8 cellular contexts compared by ENCODE assay signal in the genomic region with DNA sequence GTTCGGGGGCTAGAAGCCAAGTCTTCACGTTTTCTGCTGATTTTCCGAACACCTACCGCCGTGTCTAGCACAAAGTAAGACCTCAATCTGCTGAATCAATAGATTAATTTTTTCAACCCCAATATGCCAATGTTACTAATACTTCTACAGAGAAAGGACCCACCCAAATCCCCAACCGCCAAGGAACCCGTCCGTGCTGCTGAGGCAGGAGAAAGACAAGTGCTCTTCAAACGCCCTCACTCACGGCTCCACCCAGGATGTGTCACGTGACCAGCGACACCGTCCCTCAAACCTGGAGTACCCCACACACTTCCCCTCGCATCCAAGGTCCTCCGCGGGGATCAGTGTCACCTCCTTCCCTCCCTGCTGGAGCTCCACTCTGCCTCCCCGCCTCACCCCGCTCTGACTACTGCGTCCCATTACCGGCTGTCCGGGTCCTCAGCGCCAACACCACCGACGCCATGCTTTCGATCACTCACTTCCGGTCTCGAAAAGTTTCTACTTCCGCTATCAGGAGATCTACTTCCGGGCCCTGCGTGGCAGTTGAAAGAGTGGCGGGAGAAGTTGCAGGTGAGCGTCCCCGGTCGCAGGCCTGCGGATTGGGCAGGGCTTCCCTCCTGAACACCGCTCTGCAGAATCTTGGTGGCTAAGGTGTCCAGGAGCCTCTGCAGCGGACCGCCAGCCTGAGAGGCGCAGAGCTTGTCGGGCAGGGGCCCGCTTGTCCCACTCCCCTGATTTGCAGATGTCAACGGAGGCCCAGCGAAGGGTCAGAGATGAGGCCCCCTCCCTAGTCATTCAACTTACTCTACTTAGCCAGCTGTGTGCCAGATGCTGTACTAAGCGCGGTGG. TPM values are rescaled to one million over a fixed set of nuclear protein-coding genes. Genes with fewer than 3 reads are reported as not detected.
DNase-seq lines count a peak whose midpoint lies in the region; ATAC-seq and TF ChIP-seq lines count a peak whose summit lies in the region.

A gene with protein sequence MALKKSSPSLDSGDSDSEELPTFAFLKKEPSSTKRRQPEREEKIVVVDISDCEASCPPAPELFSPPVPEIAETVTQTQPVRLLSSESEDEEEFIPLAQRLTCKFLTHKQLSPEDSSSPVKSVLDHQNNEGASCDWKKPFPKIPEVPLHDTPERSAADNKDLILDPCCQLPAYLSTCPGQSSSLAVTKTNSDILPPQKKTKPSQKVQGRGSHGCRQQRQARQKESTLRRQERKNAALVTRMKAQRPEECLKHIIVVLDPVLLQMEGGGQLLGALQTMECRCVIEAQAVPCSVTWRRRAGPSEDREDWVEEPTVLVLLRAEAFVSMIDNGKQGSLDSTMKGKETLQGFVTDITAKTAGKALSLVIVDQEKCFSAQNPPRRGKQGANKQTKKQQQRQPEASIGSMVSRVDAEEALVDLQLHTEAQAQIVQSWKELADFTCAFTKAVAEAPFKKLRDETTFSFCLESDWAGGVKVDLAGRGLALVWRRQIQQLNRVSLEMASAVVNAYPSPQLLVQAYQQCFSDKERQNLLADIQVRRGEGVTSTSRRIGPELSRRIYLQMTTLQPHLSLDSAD (plus strand): TSS at position 522 of the 849 bp plus-strand sequence. CDS start 1,980 bp downstream, outside the sequence.
TSS of gene MRPL27 (minus strand) at position 477 of the 849 bp plus-strand sequence. CDS start at position 463, 14 bp downstream.

- H3K27me3 ChIP-seq in heart left ventricle: no peaks in the 10 kb centered on the region
- no peaks in the 10 kb centered on the region for H3K27me3 ChIP-seq in upper lobe of left lung

- peaks cover 0 to 29% (median 27%) of the 10 kb centered on the region in 9 donors for H3K36me3 ChIP-seq in heart left ventricle
- H3K36me3 ChIP-seq in upper lobe of left lung: peaks cover 12 to 30% (median 20%) of the 10 kb centered on the region in 4 donors

- TF ChIP-seq EP300 in upper lobe of left lung (IDR thresholded peaks at IDR 0.05): no peak

- H3K27ac ChIP-seq in heart left ventricle: peak within 1 kb of the TSS; percentile 86 to 97 (median 94)
- peak within 1 kb of the TSS; percentile 93 to 95 (median 94) for H3K27ac ChIP-seq in upper lobe of left lung

- DNase-seq in GM10266 (ENCODE audit: extremely low spot score): peak; percentile 84
- peak; percentile 68 for DNase-seq in NCI-H128 (lab: John Stamatoyannopoulos, UW; ENCODE audit: unreplicated experiment)
- peak; percentile 87 to 92 for DNase-seq in SW 1271 (lab: John Stamatoyannopoulos, UW)
- DNase-seq in activated naive CD8-positive, alpha-beta T cell treated with anti-CD3 and anti-CD28 coated beads, Interleukin-2, amount 50 U/mL, for 16 hours (ENCODE audit: low read depth, low spot score): peak; percentile 64
- peak; percentile 84 to 92 (median 88) for DNase-seq in heart left ventricle
- peak; percentile 81 to 97 (median 88) for DNase-seq in posterior cingulate gyrus
- DNase-seq in upper lobe of left lung: peak; percentile 88 to 90

- intact Hi-C loops in heart left ventricle (cut with DNase I) (loop anchor here in 1 of 10 donors (10.0 kb wide), 1 partner anchor 102 kb away; the partner anchor contains the start of gene RSAD1), posterior cingulate gyrus (cut with DNase I) (no loop called here)

- peak within 1 kb of the TSS; percentile 59 to 92 (median 73) for H3K4me3 ChIP-seq in heart left ventricle
- H3K4me3 ChIP-seq in upper lobe of left lung: peak within 1 kb of the TSS; percentile 62 to 87 (median 70)

- H3K9me3 ChIP-seq in heart left ventricle: no peaks in the 10 kb centered on the region
- H3K9me3 ChIP-seq in upper lobe of left lung: no peaks in the 10 kb centered on the region

- peak in 1 of 2 donors; percentile 65 for TF ChIP-seq POLR2A in heart left ventricle (IDR thresholded peaks at IDR 0.05)
- peak in 3 of 4 donors; percentile 31 to 69 (median 43) for TF ChIP-seq POLR2A in upper lobe of left lung (IDR thresholded peaks at IDR 0.05)

- 1 to 3% (median 2%) methylated on average over 45 of the region's 45 CpGs for WGBS in heart left ventricle, 4 donors
- WGBS in upper lobe of left lung, 2 donors: 2% methylated on average over 44 to 45 of the region's 45 CpGs

- TF ChIP-seq CTCF in GM10266 (IDR thresholded peaks at IDR 0.05; ENCODE audit: control insufficient read depth, insufficient read depth, low read depth, missing control alignments) (no peak), heart left ventricle (IDR thresholded peaks at IDR 0.05) (no peak), upper lobe of left lung (IDR thresholded peaks at IDR 0.05) (peak in 1 of 6 experiments; percentile 32)

- H3K4me1 ChIP-seq in heart left ventricle (peaks cover 0 to 23% (median 14%) of the 10 kb centered on the region in 12 donors), upper lobe of left lung (peaks cover 12 to 24% (median 16%) of the 10 kb centered on the region in 4 donors)

- peak; percentile 83 for ATAC-seq in HG02623 (IDR thresholded peaks at IDR 0.05; ENCODE audit: unreplicated experiment)
- peak; percentile 92 to 96 (median 94) for ATAC-seq in heart left ventricle
- peak; percentile 86 to 97 for ATAC-seq in upper lobe of left lung (ENCODE audit: low FRiP score in 2 of 2)

RNA-seq across cellular contexts. Expression of the first gene that starts in this region (rescaled TPM):
- 1 to 10 TPM in 1 of 9 donors, under 1 TPM in 2, not detected in 6; 0.70 to 3.4 (median 0.75) TPM for total RNA-seq in heart left ventricle
- under 1 TPM; 0.22 to 0.72 TPM for polyA plus RNA-seq in heart left ventricle
- 10 to 100 TPM in 1 of 6 donors, 1 to 10 TPM in 2, under 1 TPM in 1, not detected in 2; 0.30 to 12.1 (median 1.2) TPM for total RNA-seq in upper lobe of left lung

RNA-seq across cellular contexts. Expression of gene MRPL27, which starts in this region (rescaled TPM):
- total RNA-seq in heart left ventricle (10 to 100 TPM; 52.9 to 91.6 (median 65.3) TPM), upper lobe of left lung (10 to 100 TPM in 5 of 6 donors, 1 to 10 TPM in 1; 7.3 to 59.1 (median 50.6) TPM)
- polyA plus RNA-seq in heart left ventricle: 100 to 1,000 TPM; 190 to 243 TPM

Comparison
In these comparisons a context has a peak if more than half of its experiments do, and no peak if none do; other contexts are left out.
1. Peak in every context shown above with its lines: DNase-seq, ATAC-seq, H3K4me3 ChIP-seq and H3K27ac ChIP-seq.